8 cellular contexts compared by ENCODE assay signal in the genomic region with DNA sequence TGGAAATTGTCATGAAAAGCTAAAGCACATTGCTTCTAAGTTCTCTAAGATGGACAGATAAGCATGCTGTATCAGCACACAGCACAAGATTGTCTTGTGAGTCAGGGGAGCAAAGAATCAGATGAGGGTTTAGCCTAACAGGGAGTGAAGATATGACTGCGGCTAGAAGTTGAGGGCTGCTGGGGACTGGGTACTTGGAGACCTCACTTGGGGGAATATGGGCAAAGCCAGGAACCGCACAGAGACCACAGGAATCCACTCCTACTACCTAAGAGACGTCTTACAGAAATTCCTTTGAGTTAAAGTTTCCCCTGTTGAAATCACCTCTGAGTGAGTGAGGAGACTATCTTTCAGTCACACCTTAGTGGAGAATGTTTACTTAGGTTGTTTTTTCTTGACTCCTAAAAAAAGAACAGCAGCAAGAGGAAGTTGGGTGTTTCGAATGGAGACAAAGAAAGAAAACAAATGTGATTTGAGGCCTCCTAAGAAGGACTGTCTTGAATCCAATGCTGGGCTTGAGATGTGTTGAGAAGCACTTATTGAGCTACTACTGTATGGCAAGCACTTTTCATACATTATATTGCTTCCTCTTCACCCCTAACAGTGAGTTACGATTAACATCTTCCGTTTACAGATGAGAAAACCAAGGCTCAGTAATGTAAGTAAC.
DNase-seq lines count a peak whose midpoint lies in the region; ATAC-seq and TF ChIP-seq lines count a peak whose summit lies in the region.

No MANE protein-coding gene starts in this region.

- peak overlapping the region; percentile 65 for H3K4me3 Mint-ChIP-seq in activated naive CD8-positive, alpha-beta T cell treated with anti-CD3 and anti-CD28 coated beads, Interleukin-2, amount 50 U/mL, for 24 hours

- no peaks in the 10 kb centered on the region for H3K9me3 ChIP-seq in uterus

- H3K4me1 Mint-ChIP-seq in activated naive CD8-positive, alpha-beta T cell treated with anti-CD3 and anti-CD28 coated beads, Interleukin-2, amount 50 U/mL, for 24 hours = peaks cover 100% of the 10 kb centered on the region

- H3K27ac Mint-ChIP-seq in activated naive CD8-positive, alpha-beta T cell treated with anti-CD3 and anti-CD28 coated beads, Interleukin-2, amount 50 U/mL, for 24 hours = peak overlapping the region; percentile 97

- no peak for TF ChIP-seq CTCF in uterus (IDR thresholded peaks at IDR 0.05)

- no peak overlapping the region for H3K4me3 ChIP-seq in uterus

- peak; percentile 32 for ATAC-seq in GM21390 (IDR thresholded peaks at IDR 0.05; ENCODE audit: unreplicated experiment)
- ATAC-seq in activated naive CD8-positive, alpha-beta T cell treated with anti-CD3 and anti-CD28 coated beads, Interleukin-2, amount 50 U/mL, for 24 hours = peak; percentile 76

- TF ChIP-seq POLR2A in uterus (IDR thresholded peaks at IDR 0.05) = no peak

- H3K27me3 ChIP-seq in uterus = no peaks in the 10 kb centered on the region

- peak; percentile 24 for DNase-seq in CD1c-positive myeloid dendritic cell (ENCODE audit: extremely low spot score)
- DNase-seq in M059J (ENCODE audit: low read depth) = peak; percentile 73
- DNase-seq in activated naive CD8-positive, alpha-beta T cell treated with anti-CD3 and anti-CD28 coated beads, Interleukin-2, amount 50 U/mL, for 24 hours = peak; percentile 64
- DNase-seq in stimulated activated CD4-positive, alpha-beta T cell treated with anti-CD3 and anti-CD28 coated beads, Interleukin-15, amount 100 ng/mL, for 24 hours = peak; percentile 79
- DNase-seq in cortex of kidney (lab: John Stamatoyannopoulos, UW) = no peak
- DNase-seq in NCI-H128 (lab: John Stamatoyannopoulos, UW; ENCODE audit: unreplicated experiment) = no peak
- DNase-seq in uterus = no peak

- H3K4me1 ChIP-seq in uterus = no peaks in the 10 kb centered on the region

- H3K9me3 Mint-ChIP-seq in activated naive CD8-positive, alpha-beta T cell treated with anti-CD3 and anti-CD28 coated beads, Interleukin-2, amount 50 U/mL, for 24 hours = no peaks in the 10 kb centered on the region

- H3K27me3 Mint-ChIP-seq in activated naive CD8-positive, alpha-beta T cell treated with anti-CD3 and anti-CD28 coated beads, Interleukin-2, amount 50 U/mL, for 24 hours = no peaks in the 10 kb centered on the region

- H3K27ac ChIP-seq in uterus = no peak overlapping the region

- intact Hi-C loops in uterus (cut with DNase I; ENCODE audit: low total_unique reads) = no loop called here

- peaks cover 9% of the 10 kb centered on the region for H3K36me3 Mint-ChIP-seq in activated naive CD8-positive, alpha-beta T cell treated with anti-CD3 and anti-CD28 coated beads, Interleukin-2, amount 50 U/mL, for 24 hours (ENCODE audit: low read depth)

- H3K36me3 ChIP-seq in uterus = no peaks in the 10 kb centered on the region

Comparison
In these comparisons a context has a peak if more than half of its experiments do, and no peak if none do; other contexts are left out.
1. DNase-seq: peak in CD1c-positive myeloid dendritic cell (single experiment), M059J (single experiment), activated naive CD8-positive, alpha-beta T cell treated with anti-CD3 and anti-CD28 coated beads, Interleukin-2, amount 50 U/mL, for 24 hours (single experiment) and stimulated activated CD4-positive, alpha-beta T cell treated with anti-CD3 and anti-CD28 coated beads, Interleukin-15, amount 100 ng/mL, for 24 hours (single experiment); none in cortex of kidney (single experiment), NCI-H128 (single experiment) and uterus (0 of 2).